ENCODE assay signal across 9 cellular contexts in genomic region chr18:58135170-58135569, GRCh38.
DNase-seq lines count a peak whose midpoint lies in the region; ATAC-seq and TF ChIP-seq lines count a peak whose summit lies in the region.
"Had no signal": no experiment of that assay in that cellular context is flagged by ENCODE, and none has a peak within 500 bp of the region (broad histone marks: within the 10 kb centered on the region; RNA-seq: fewer than 3 reads in every experiment).

No MANE protein-coding gene starts in this region.

- H3K4me3 ChIP-seq in endodermal cell (ENCODE audit: low read length): peak overlapping the region; percentile 4

- no peaks in the 10 kb centered on the region for H3K36me3 Mint-ChIP-seq in activated T-cell treated with anti-CD3 and anti-CD28 coated beads, Interleukin-2, amount 50 U/mL, for 4 hours (ENCODE audit: insufficient read depth)
- H3K36me3 Mint-ChIP-seq in endodermal cell (ENCODE audit: low read depth) (peaks cover 2% of the 10 kb centered on the region), type B pancreatic cell (no peaks in the 10 kb centered on the region)

- peaks cover 17% of the 10 kb centered on the region for H3K27me3 Mint-ChIP-seq in activated T-cell treated with anti-CD3 and anti-CD28 coated beads, Interleukin-2, amount 50 U/mL, for 4 hours (ENCODE audit: low read depth)
- H3K27me3 Mint-ChIP-seq in endodermal cell (ENCODE audit: insufficient read depth) (peaks cover 24% of the 10 kb centered on the region), type B pancreatic cell (no peaks in the 10 kb centered on the region)
- H3K27me3 Mint-ChIP-seq: activated B cell treated with CpG ODN at 0.5 μM for 24 hours had no signal

- no peak for DNase-seq in activated T-cell treated with anti-CD3 and anti-CD28 coated beads, Interleukin-2, amount 50 U/mL, for 4 hours
- DNase-seq in activated T-cell treated with anti-CD3 and anti-CD28 coated beads for 4 hours (no peak), KBM-7 (peak; percentile 8), endodermal cell (no peak), type B pancreatic cell (ENCODE audit: extremely low spot score, unreplicated experiment) (no peak), Ammon's horn (ENCODE audit: low spot score) (no peak), nucleus accumbens (lab: John Stamatoyannopoulos, UW) (no peak)

- H3K27ac Mint-ChIP-seq in endodermal cell (no peak overlapping the region), type B pancreatic cell (peak overlapping the region; percentile 67)

- no peak for TF ChIP-seq CTCF in endodermal cell (conservative IDR thresholded peaks at IDR 0.05)
- no peak for TF ChIP-seq CTCF in type B pancreatic cell (conservative IDR thresholded peaks at IDR 0.05)

- peaks cover 17% of the 10 kb centered on the region for H3K4me1 Mint-ChIP-seq in activated T-cell treated with anti-CD3 and anti-CD28 coated beads, Interleukin-2, amount 50 U/mL, for 4 hours (ENCODE audit: low read depth)
- H3K4me1 Mint-ChIP-seq in endodermal cell: peaks cover 35% of the 10 kb centered on the region
- H3K4me1 Mint-ChIP-seq in type B pancreatic cell (ENCODE audit: unreplicated experiment): peaks cover 30% of the 10 kb centered on the region

- H3K27ac ChIP-seq in endodermal cell (ENCODE audit: low read depth, low read length): no peak overlapping the region

- WGBS in endodermal cell (ENCODE audit: insufficient coverage in 1 of 2, insufficient read length in 1 of 2), 2 experiments: 91 to 100% methylated on average over 3 to 5 of the region's 5 CpGs

- no peaks in the 10 kb centered on the region for H3K36me3 ChIP-seq in endodermal cell (ENCODE audit: control insufficient read depth, insufficient read depth, low read length)

- in situ Hi-C loops in KBM-7 (cut with MboI; ENCODE audit: low pct_unique_long_range_greater_than_20kb, low sequenced_read_pairs): no loop called here

- H3K9me3 Mint-ChIP-seq in activated T-cell treated with anti-CD3 and anti-CD28 coated beads, Interleukin-2, amount 50 U/mL, for 4 hours: no peaks in the 10 kb centered on the region
- H3K9me3 Mint-ChIP-seq in endodermal cell (no peaks in the 10 kb centered on the region), type B pancreatic cell (peaks cover 4% of the 10 kb centered on the region)
- H3K9me3 Mint-ChIP-seq: activated B cell treated with CpG ODN at 0.5 μM for 24 hours had no signal

- no peak overlapping the region for H3K9ac ChIP-seq in endodermal cell (ENCODE audit: extremely low read depth, low read length, poor library complexity, severe bottlenecking)

- no peak overlapping the region for H3K4me3 Mint-ChIP-seq in activated T-cell treated with anti-CD3 and anti-CD28 coated beads, Interleukin-2, amount 50 U/mL, for 4 hours
- H3K4me3 Mint-ChIP-seq in endodermal cell (no peak overlapping the region), type B pancreatic cell (no peak overlapping the region)

- peaks cover 23% of the 10 kb centered on the region for H3K27me3 ChIP-seq in endodermal cell (ENCODE audit: control insufficient read depth, insufficient read depth, low read length, poor library complexity, severe bottlenecking)

- peak; percentile 71 for ATAC-seq in activated T-cell treated with anti-CD3 and anti-CD28 coated beads, Interleukin-2, amount 50 U/mL, for 4 hours
- ATAC-seq in HG03520 (IDR thresholded peaks at IDR 0.05; ENCODE audit: unreplicated experiment): no peak

- H3K4me1 ChIP-seq in endodermal cell (ENCODE audit: control insufficient read depth, insufficient read depth, low read length): peaks cover 5% of the 10 kb centered on the region

- no peaks in the 10 kb centered on the region for H3K9me3 ChIP-seq in endodermal cell (ENCODE audit: control insufficient read depth, low read length)
